19 cellular contexts compared by ENCODE assay signal in genomic region chr6:168365422-168366165, GRCh38. TPM values are rescaled to one million over a fixed set of nuclear protein-coding genes. Genes with fewer than 3 reads are reported as not detected.
A peak's percentile ranks its signal among the peaks of the same experiment; 100 is the strongest.
DNase-seq lines count a peak whose midpoint lies in the region; ATAC-seq and TF ChIP-seq lines count a peak whose summit lies in the region.
"Had no signal": no experiment of that assay in that cellular context is flagged by ENCODE, and none has a peak within 500 bp of the region (broad histone marks: within the 10 kb centered on the region; RNA-seq: fewer than 3 reads in every experiment).

No MANE protein-coding gene starts in this region.

- TF ChIP-seq POLR2A in sigmoid colon (IDR thresholded peaks at IDR 0.05) = no peak
- TF ChIP-seq POLR2A in stomach (IDR thresholded peaks at IDR 0.05) = no peak
- no peak for TF ChIP-seq POLR2A in breast epithelium (IDR thresholded peaks at IDR 0.05)

- intact Hi-C loops in left cardiac atrium (cut with DNase I) (no loop called here), sigmoid colon (cut with DNase I) (no loop called here), stomach (cut with DNase I; ENCODE audit: low total_unique reads) (no loop called here), breast epithelium (cut with DNase I; ENCODE audit: low total_unique reads) (no loop called here)

- H2BK5ac ChIP-seq in neuronal stem cell (ENCODE audit: low read length) = no peak overlapping the region

- H3K4me3 ChIP-seq in right atrium auricular region (no peak overlapping the region), neuronal stem cell (ENCODE audit: low read length in 2 of 2) (no peak overlapping the region), sigmoid colon (no peak overlapping the region), stomach (no peak overlapping the region), breast epithelium (no peak overlapping the region)
- H3K4me3 ChIP-seq: A549, HAP-1 had no signal

- H3K18ac ChIP-seq in neuronal stem cell (ENCODE audit: low read length) = peak overlapping the region; percentile 50

- H3K9ac ChIP-seq in neuronal stem cell (ENCODE audit: low read depth, low read length, poor library complexity) = no peak overlapping the region

- H3K4me1 ChIP-seq in right atrium auricular region = peaks cover 0 to 5% of the 10 kb centered on the region in 2 donors
- H3K4me1 ChIP-seq in neuronal stem cell (ENCODE audit: control insufficient read depth in 2 of 2, insufficient read depth in 1 of 2, low read depth in 1 of 2, low read length in 2 of 2) = peaks cover 3 to 5% of the 10 kb centered on the region in 2 donors
- H3K4me1 ChIP-seq in sigmoid colon = peaks cover 0 to 36% (median 20%) of the 10 kb centered on the region in 4 donors
- H3K4me1 ChIP-seq in stomach = peaks cover 0 to 26% (median 10%) of the 10 kb centered on the region in 4 donors
- no peaks in the 10 kb centered on the region for H3K4me1 ChIP-seq in breast epithelium
- H3K4me1 ChIP-seq: A549, BE2C, HAP-1 had no signal

- H3K4ac ChIP-seq in neuronal stem cell (ENCODE audit: low read length) = no peak overlapping the region

- no peak overlapping the region for H2AK5ac ChIP-seq in neuronal stem cell (ENCODE audit: low read depth, low read length)

- H3K9me3 ChIP-seq in right atrium auricular region (no peaks in the 10 kb centered on the region), neuronal stem cell (replicated peaks in 1 of 2; ENCODE audit: control insufficient read depth in 2 of 2, insufficient read depth in 1 of 2, low read depth in 1 of 2, low read length in 2 of 2) (peaks cover 3 to 20% of the 10 kb centered on the region in 2 donors), sigmoid colon (no peaks in the 10 kb centered on the region), stomach (no peaks in the 10 kb centered on the region), breast epithelium (no peaks in the 10 kb centered on the region)
- H3K9me3 ChIP-seq: A549, BE2C, HAP-1 had no signal

- DNase-seq in left cardiac atrium (peak; percentile 8), right atrium auricular region (ENCODE audit: low spot score) (no peak), neuronal stem cell (ENCODE audit: low spot score) (no peak), sigmoid colon (peak; percentile 47), stomach (no peak), breast epithelium (ENCODE audit: low spot score in 2 of 2) (no peak), HPDE6-E6E7 (ENCODE audit: extremely low spot score) (no peak)
- DNase-seq: BE2C; CD8-positive, alpha-beta T cell; COR-L47; DMS153; DMS79 treated with DMSO at 0.1 percent for 48 hours; EL; GOT3 had no signal

- WGBS in neuronal stem cell (ENCODE audit: extremely low coverage in 2 of 2, insufficient read length in 2 of 2, insufficient replicate concordance in 1 of 2), 2 donors = no CpG with 5 or more reads among the region's 24 CpGs
- WGBS in sigmoid colon, 2 donors = 91 to 95% methylated on average over 24 of the region's 24 CpGs
- WGBS in stomach, 5 donors = 90 to 95% (median 92%) methylated on average over 23 to 24 of the region's 24 CpGs

- no peak overlapping the region for H3K23ac ChIP-seq in neuronal stem cell (ENCODE audit: low read depth, low read length, poor library complexity)

- H4K8ac ChIP-seq in neuronal stem cell (ENCODE audit: low read depth, low read length) = no peak overlapping the region

- no peak overlapping the region for H2BK15ac ChIP-seq in neuronal stem cell (ENCODE audit: low read length)

- no peak overlapping the region for H2BK12ac ChIP-seq in neuronal stem cell (ENCODE audit: low read length)

- peaks cover 2% of the 10 kb centered on the region for H3K79me1 ChIP-seq in neuronal stem cell (ENCODE audit: low read depth, low read length)

- no peak overlapping the region for H3K4me2 ChIP-seq in neuronal stem cell (ENCODE audit: insufficient read depth, low read length, poor library complexity, severe bottlenecking)
- H3K4me2 ChIP-seq: A549 had no signal

- ATAC-seq in left cardiac atrium = no peak
- ATAC-seq: A549; CD8-positive, alpha-beta T cell; HepG2 had no signal

- H3K14ac ChIP-seq in neuronal stem cell (ENCODE audit: low read length) = no peak overlapping the region

- H4K91ac ChIP-seq in neuronal stem cell (ENCODE audit: low read depth, low read length, poor library complexity) = no peak overlapping the region

- no peak overlapping the region for H2BK120ac ChIP-seq in neuronal stem cell (ENCODE audit: low read depth, low read length)

- H3K27me3 ChIP-seq in right atrium auricular region (no peaks in the 10 kb centered on the region), neuronal stem cell (ENCODE audit: control insufficient read depth in 3 of 3, insufficient read depth in 3 of 3, low read depth in 1 of 3, low read length in 3 of 3) (no peaks in the 10 kb centered on the region), sigmoid colon (no peaks in the 10 kb centered on the region), stomach (no peaks in the 10 kb centered on the region), breast epithelium (no peaks in the 10 kb centered on the region)
- H3K27me3 ChIP-seq: BE2C had no signal

- TF ChIP-seq EP300 in sigmoid colon (IDR thresholded peaks at IDR 0.05) (no peak), stomach (IDR thresholded peaks at IDR 0.05) (no peak)

- H3K27ac ChIP-seq in right atrium auricular region = no peak overlapping the region
- H3K27ac ChIP-seq in neuronal stem cell (replicated peaks; ENCODE audit: low read length) = no peak overlapping the region
- H3K27ac ChIP-seq in sigmoid colon = no peak overlapping the region
- H3K27ac ChIP-seq in stomach = no peak overlapping the region
- H3K27ac ChIP-seq in breast epithelium = no peak overlapping the region
- H3K27ac ChIP-seq: A549, C4-2B had no signal

- H2AFZ ChIP-seq in neuronal stem cell (ENCODE audit: low read length) = no peak overlapping the region

- no peak for TF ChIP-seq CTCF in right atrium auricular region (IDR thresholded peaks at IDR 0.05)
- TF ChIP-seq CTCF in sigmoid colon (IDR thresholded peaks at IDR 0.05) = no peak
- no peak for TF ChIP-seq CTCF in stomach (IDR thresholded peaks at IDR 0.05)
- no peak for TF ChIP-seq CTCF in breast epithelium (IDR thresholded peaks at IDR 0.05)

- H3K36me3 ChIP-seq in right atrium auricular region = no peaks in the 10 kb centered on the region
- no peaks in the 10 kb centered on the region for H3K36me3 ChIP-seq in neuronal stem cell (replicated peaks in 1 of 2; ENCODE audit: control insufficient read depth in 2 of 2, insufficient read depth in 2 of 2, low read length in 2 of 2)
- H3K36me3 ChIP-seq in sigmoid colon = no peaks in the 10 kb centered on the region
- no peaks in the 10 kb centered on the region for H3K36me3 ChIP-seq in stomach
- no peaks in the 10 kb centered on the region for H3K36me3 ChIP-seq in breast epithelium
- H3K36me3 ChIP-seq: BE2C, HAP-1 had no signal

RNA-seq across cellular contexts. Expression of gene DACT2, which starts 46.0 kb away (rescaled TPM):
- 1 to 10 TPM; 1.7 to 2.4 TPM for total RNA-seq in left cardiac atrium
- total RNA-seq in right atrium auricular region = 1 to 10 TPM; 1.5 to 2.0 TPM
- polyA plus RNA-seq in neuronal stem cell (2013, experiment 1 of 2) = 0.46 TPM
- 0.51 TPM for polyA plus RNA-seq in neuronal stem cell (2013, experiment 2 of 2)
- total RNA-seq in sigmoid colon = 1 to 10 TPM in 1 of 4 donors, under 1 TPM in 3; 0.16 to 1.1 (median 0.52) TPM
- under 1 TPM; 0.23 to 0.92 (median 0.60) TPM for polyA plus RNA-seq in sigmoid colon
- total RNA-seq in stomach = 1 to 10 TPM in 1 of 5 donors, under 1 TPM in 2, not detected in 2; 0.55 to 4.9 (median 0.87) TPM
- polyA plus RNA-seq in stomach = 1 to 10 TPM in 1 of 3 donors, under 1 TPM in 2; 0.44 to 2.9 (median 0.61) TPM
- total RNA-seq in breast epithelium = 1 to 10 TPM in 1 of 3 donors, under 1 TPM in 1, not detected in 1; 0.32 to 1.0 TPM
- total RNA-seq: CD8-positive, alpha-beta T cell; HepG2 had no signal
- polyA plus RNA-seq: AG04450 had no signal

Comparison
In these comparisons a context has a peak if more than half of its experiments do, and no peak if none do; other contexts are left out.
1. DNase-seq: peak in left cardiac atrium (single experiment) and sigmoid colon (single experiment); none in right atrium auricular region (single experiment), neuronal stem cell (single experiment), stomach (single experiment), breast epithelium (0 of 2) and HPDE6-E6E7 (single experiment).